27 cellular contexts compared by ENCODE assay signal in genomic region chr7:112404321-112404720, GRCh38.
"Had no signal": no experiment of that assay in that cellular context is flagged by ENCODE, and none has a peak within 500 bp of the region (broad histone marks: within the 10 kb centered on the region; RNA-seq: fewer than 3 reads in every experiment).

No MANE protein-coding gene starts in this region.

- H3K27ac ChIP-seq: stomach, suprapubic skin, testis, thoracic aorta, thyroid gland, tibial artery, tibial nerve, transverse colon, upper lobe of left lung, upper lobe of right lung, uterus, vagina had no signal

- DNase-seq: stimulated activated CD4-positive, alpha-beta T cell treated with anti-CD3 and anti-CD28 coated beads, Interleukin-2, amount 100 ng/mL, for 48 hours; stimulated activated CD4-positive, alpha-beta T cell treated with anti-CD3 and anti-CD28 coated beads, Interleukin-4, amount 100 ng/mL, for 1 hour; stimulated activated CD4-positive, alpha-beta T cell treated with anti-CD3 and anti-CD28 coated beads, Interleukin-4, amount 100 ng/mL, for 24 hours; stimulated activated CD4-positive, alpha-beta T cell treated with anti-CD3 and anti-CD28 coated beads, Interleukin-4, amount 100 ng/mL, for 4 hours; stimulated activated CD8-positive, alpha-beta memory T cell treated with anti-CD3 and anti-CD28 coated beads, Interleukin-4, amount 100 ng/mL, for 48 hours; stimulated activated naive B cell treated with anti-CD40 and anti-IgM and Interleukin-4, amounts not matched to agents 10 μg/mL and 1 μg/mL and 100 μg/mL, for 72 hours; stimulated activated naive CD4-positive, alpha-beta T cell; stimulated activated naive CD4-positive, alpha-beta T cell treated with Interleukin-2 at 50 U/mL for 16 hours; stimulated activated naive CD8-positive, alpha-beta T cell treated with anti-CD3 and anti-CD28 coated beads, Interleukin-15, amount 100 ng/mL, for 72 hours; stimulated activated naive CD8-positive, alpha-beta T cell treated with anti-CD3 and anti-CD28 coated beads, Interleukin-15, Interleukin-2, amounts not matched to agents 100 U/mL and 50 U/mL, for 24 hours; stomach; substantia nigra; testis; thyroid gland; tibial artery; transverse colon; trophoblast cell; upper lobe of left lung; upper lobe of right lung; uterus had no signal

- H3K9me3 ChIP-seq: stomach, suprapubic skin, testis, thoracic aorta, thyroid gland, tibial artery, tibial nerve, transverse colon, upper lobe of left lung, upper lobe of right lung, uterus, vagina had no signal

- H3K4me3 ChIP-seq: stomach, suprapubic skin, testis, thoracic aorta, thyroid gland, tibial artery, tibial nerve, transverse colon, upper lobe of left lung, upper lobe of right lung, uterus, vagina had no signal

- H3K4me1 ChIP-seq: stomach, suprapubic skin, testis, thyroid gland, tibial artery, tibial nerve, transverse colon, upper lobe of left lung, upper lobe of right lung, uterus, vagina had no signal

- H3K27me3 ChIP-seq: stomach, suprapubic skin, testis, thyroid gland, tibial artery, tibial nerve, transverse colon, upper lobe of left lung, upper lobe of right lung, uterus, vagina had no signal

- ATAC-seq: stimulated activated effector memory CD8-positive, alpha-beta T cell treated with anti-CD3 and anti-CD28 coated beads, Interleukin-12 subunit alpha, Interleukin-12 subunit beta, amount 100 ng/mL, for 72 hours; stimulated activated memory B cell treated with anti-CD40 and anti-IgM and Interleukin-4, amounts not matched to agents 10 μg/mL and 1 μg/mL and 100 μg/mL, for 72 hours; stimulated activated naive B cell treated with anti-CD40 and anti-IgM and Interleukin-4, amounts not matched to agents 10 μg/mL and 1 μg/mL and 100 μg/mL, for 72 hours; stimulated activated naive CD8-positive, alpha-beta T cell treated with anti-CD3 and anti-CD28 coated beads, Interleukin-15, amount 100 ng/mL, for 72 hours; stimulated activated naive CD8-positive, alpha-beta T cell treated with anti-CD3 and anti-CD28 coated beads, Interleukin-15, Interleukin-2, amounts not matched to agents 100 U/mL and 50 U/mL, for 24 hours; upper lobe of right lung had no signal

- H3K36me3 ChIP-seq: stomach, suprapubic skin, thoracic aorta, thyroid gland, tibial artery, tibial nerve, transverse colon, upper lobe of left lung, upper lobe of right lung, uterus, vagina had no signal

- FAIRE-seq: urothelium cell line had no signal
